14 cellular contexts compared by ENCODE assay signal in the genomic region with DNA sequence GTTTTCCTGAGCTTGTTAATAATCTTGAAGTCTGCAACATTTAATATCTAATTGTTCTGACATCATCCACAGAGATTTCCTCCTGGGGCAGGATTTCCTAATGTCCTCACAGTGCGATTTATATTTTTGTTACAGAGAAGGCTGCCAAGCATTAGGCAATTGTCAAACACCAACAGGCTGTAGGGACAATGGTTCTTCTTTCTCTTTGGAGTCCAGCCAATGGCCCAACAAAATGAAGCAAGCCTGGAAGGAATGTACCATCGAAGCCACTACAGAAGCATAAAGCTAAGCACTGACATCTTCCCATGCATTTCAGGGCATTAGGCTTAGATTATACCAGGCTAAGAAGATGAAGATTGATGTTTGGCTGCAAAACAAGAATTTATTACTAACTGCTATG.
A peak's percentile ranks its signal among the peaks of the same experiment; 100 is the strongest.
DNase-seq lines count a peak whose midpoint lies in the region; ATAC-seq and TF ChIP-seq lines count a peak whose summit lies in the region.
"Had no signal": no experiment of that assay in that cellular context is flagged by ENCODE, and none has a peak within 500 bp of the region (broad histone marks: within the 10 kb centered on the region; RNA-seq: fewer than 3 reads in every experiment).

No MANE protein-coding gene starts in this region.

- no peaks in the 10 kb centered on the region for H3K36me3 ChIP-seq in adipocyte (ENCODE audit: control insufficient read depth, insufficient read depth, low read length, severe bottlenecking)

- H3K9ac ChIP-seq in adipocyte (ENCODE audit: low read length), result no peak overlapping the region

- intact Hi-C loops in Right ventricle myocardium superior (cut with DNase I), result loop anchor here (10.0 kb wide), 1 partner anchor 96 kb away; no protein-coding TSS in a partner anchor
- intact Hi-C loops in Calu3 (cut with micrococcal nuclease; ENCODE audit: unreplicated experiment), result no loop called here

- H3K27me3 Mint-ChIP-seq in Calu3 (ENCODE audit: unreplicated experiment), result no peaks in the 10 kb centered on the region

- no TSS peak for BruUV-seq in Calu3 (replicated peaks; lab: Mats Ljungman, UMichigan)

- peaks cover 14% of the 10 kb centered on the region for H3K27me3 ChIP-seq in adipocyte (replicated peaks; ENCODE audit: control insufficient read depth, insufficient read depth, low read length)

- peaks cover 5% of the 10 kb centered on the region for H3K9me3 Mint-ChIP-seq in Calu3 (ENCODE audit: low read depth, unreplicated experiment)
- H3K9me3 Mint-ChIP-seq: T-helper 2 cell treated with Interferon-gamma antibody and Interleukin-4, amounts not matched to agents 5 μg/mL and 100 μg/mL, for 36 hours had no signal

- H3K4me3 Mint-ChIP-seq in Calu3 (ENCODE audit: low read depth, unreplicated experiment), result no peak overlapping the region
- H3K4me3 Mint-ChIP-seq: T-helper 2 cell treated with Interferon-gamma antibody and Interleukin-4, amounts not matched to agents 5 μg/mL and 100 μg/mL, for 36 hours had no signal

- no peak for TF ChIP-seq CTCF in Calu3 (IDR thresholded peaks at IDR 0.05; ENCODE audit: unreplicated experiment)

- CTCF ChIA-PET in Calu3 (lab: Charles Lee), result no interaction called here

- DNase-seq in H4 (ENCODE audit: low spot score) (peak; percentile 36), adipocyte (ENCODE audit: low read depth) (peak; percentile 62), Right ventricle myocardium superior (no peak), putamen (ENCODE audit: low spot score) (peak; percentile 49), Calu3 (no peak), NAMALWA (ENCODE audit: low spot score) (no peak), kidney tubule cell (ENCODE audit: low spot score) (no peak)
- DNase-seq in activated CD4-positive, alpha-beta T cell treated with anti-CD3 and anti-CD28 coated beads, Interleukin-2, amount 50 U/mL, for 48 hours, result no peak
- DNase-seq: activated naive CD4-positive, alpha-beta T cell treated with anti-CD3 and anti-CD28 coated beads, Interleukin-2, amount 50 U/mL, for 16 hours; cortex of kidney; HCEC 1CT; IMR-90; small intestine had no signal

- no peaks in the 10 kb centered on the region for H3K4me1 Mint-ChIP-seq in Calu3 (ENCODE audit: low read depth, unreplicated experiment)

- no peak overlapping the region for H3K4me3 ChIP-seq in adipocyte (ENCODE audit: low read length)

- H3K36me3 Mint-ChIP-seq in Calu3 (ENCODE audit: insufficient read depth, unreplicated experiment), result no peaks in the 10 kb centered on the region

- no peak overlapping the region for H3K27ac Mint-ChIP-seq in Calu3 (ENCODE audit: unreplicated experiment)
- H3K27ac Mint-ChIP-seq: T-helper 2 cell treated with Interferon-gamma antibody and Interleukin-4, amounts not matched to agents 5 μg/mL and 100 μg/mL, for 36 hours had no signal

- H3K4me1 ChIP-seq in adipocyte (ENCODE audit: control insufficient read depth, insufficient read depth, low read length), result peaks cover 10% of the 10 kb centered on the region

- peak; percentile 92 for ATAC-seq in Right ventricle myocardium superior (ENCODE audit: poor library complexity)

- no peaks in the 10 kb centered on the region for H3K9me3 ChIP-seq in adipocyte (ENCODE audit: control insufficient read depth, low read length)

Comparison
In these comparisons a context has a peak if more than half of its experiments do, and no peak if none do; other contexts are left out.
1. DNase-seq: peak in H4 (single experiment), adipocyte (single experiment) and putamen (single experiment); none in Right ventricle myocardium superior (single experiment), Calu3 (single experiment), activated CD4-positive, alpha-beta T cell treated with anti-CD3 and anti-CD28 coated beads, Interleukin-2, amount 50 U/mL, for 48 hours (0 of 2), NAMALWA (single experiment) and kidney tubule cell (single experiment).